11 cellular contexts compared by ENCODE assay signal in the genomic region with DNA sequence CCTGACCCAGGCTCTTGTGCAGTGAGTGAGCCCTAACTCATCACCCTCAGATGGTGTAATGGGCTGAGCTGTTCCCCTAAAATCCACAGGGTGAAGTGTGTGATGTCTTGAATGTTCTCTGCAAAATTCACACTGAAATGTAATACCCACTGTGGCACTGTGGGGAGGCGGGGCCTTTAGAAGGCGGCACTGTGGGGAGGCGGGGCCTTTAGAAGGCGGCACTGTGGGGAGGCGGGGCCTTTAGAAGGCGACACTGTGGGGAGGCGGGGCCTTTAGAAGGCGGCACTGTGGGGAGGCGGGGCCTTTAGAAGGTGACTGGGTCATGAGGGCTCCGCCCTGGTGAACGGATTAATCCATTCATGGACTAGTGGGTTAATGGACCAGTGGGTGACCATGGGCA. TPM values are rescaled to one million over a fixed set of nuclear protein-coding genes. Genes with fewer than 3 reads are reported as not detected.
DNase-seq lines count a peak whose midpoint lies in the region; ATAC-seq and TF ChIP-seq lines count a peak whose summit lies in the region.
"Had no signal": no experiment of that assay in that cellular context is flagged by ENCODE, and none has a peak within 500 bp of the region (broad histone marks: within the 10 kb centered on the region; RNA-seq: fewer than 3 reads in every experiment).

No MANE protein-coding gene starts in this region.

- CTCF ChIA-PET in RWPE1 (lab: Yijun Ruan, JAX), result interaction anchor here (0.6 kb wide), 1 partner anchor 18 kb away, joined by 3 read pairs; no protein-coding TSS in a partner anchor

- no peaks in the 10 kb centered on the region for H3K36me3 ChIP-seq in MM.1S (replicated peaks; ENCODE audit: insufficient read depth, low read length)

- H4K20me1 ChIP-seq in MM.1S (ENCODE audit: insufficient read depth, low read length), result no peaks in the 10 kb centered on the region

- H3F3A ChIP-seq in MM.1S (ENCODE audit: insufficient read depth, low read length), result no peaks in the 10 kb centered on the region

- H3K27ac ChIP-seq in RWPE1 (0 out of 2 replicates have a peak overlapping the region, but pooled peaks have one; percentile 35), MM.1S (ENCODE audit: low read length) (no peak overlapping the region)

- H3K4me2 ChIP-seq in MM.1S (ENCODE audit: low read depth, low read length), result no peak overlapping the region

- DNase-seq in stimulated activated CD4-positive, alpha-beta T cell treated with anti-CD3 and anti-CD28 coated beads, Interleukin-15, amount 100 ng/mL, for 24 hours, result peak; percentile 51
- no peak for DNase-seq in stimulated activated CD4-positive, alpha-beta T cell treated with anti-CD3 and anti-CD28 coated beads, Interleukin-4, amount 100 ng/mL, for 4 hours
- DNase-seq in RWPE1 (ENCODE audit: low spot score), result no peak
- peak; percentile 36 for DNase-seq in epithelial cell of esophagus (ENCODE audit: low read depth)
- no peak for DNase-seq in left cardiac atrium
- no peak for DNase-seq in MM.1S
- DNase-seq in NCI-H446 treated with DMSO at 0.1 percent for 48 hours (lab: John Stamatoyannopoulos, UW), result no peak
- DNase-seq: CD8-positive, alpha-beta T cell; midbrain; NCI-H1048 had no signal

- no peak for ATAC-seq in left cardiac atrium
- ATAC-seq in HG03521 (IDR thresholded peaks at IDR 0.05; ENCODE audit: unreplicated experiment), result no peak
- ATAC-seq: CD8-positive, alpha-beta T cell had no signal

- H3K9ac ChIP-seq in MM.1S (ENCODE audit: low read length), result no peak overlapping the region

- no peaks in the 10 kb centered on the region for H3K27me3 ChIP-seq in MM.1S (replicated peaks; ENCODE audit: insufficient read depth, low read length)

- H2AFZ ChIP-seq in MM.1S (ENCODE audit: low read length), result no peak overlapping the region

- H3K4me3 ChIP-seq in epithelial cell of esophagus (ENCODE audit: low read length) (no peak overlapping the region), MM.1S (ENCODE audit: low read length) (no peak overlapping the region)

- POLR2A ChIA-PET in RWPE1 (lab: Yijun Ruan, JAX; ENCODE audit: low non-redundant PET), result no interaction called here

- no peak for TF ChIP-seq CTCF in RWPE1 (conservative IDR thresholded peaks at IDR 0.05; ENCODE audit: low read depth)
- no peak for TF ChIP-seq CTCF in epithelial cell of esophagus (IDR thresholded peaks at IDR 0.05; ENCODE audit: insufficient read depth, low read depth, low read length, missing control alignments)
- no peak for TF ChIP-seq CTCF in MM.1S (IDR thresholded peaks at IDR 0.05; ENCODE audit: low read length)

- intact Hi-C loops in left cardiac atrium (cut with DNase I), result no loop called here

- H3K79me2 ChIP-seq in MM.1S (ENCODE audit: low read length), result no peaks in the 10 kb centered on the region

- H3K4me1 ChIP-seq in MM.1S (ENCODE audit: low read length), result no peaks in the 10 kb centered on the region

- no peaks in the 10 kb centered on the region for H3K9me3 ChIP-seq in MM.1S (replicated peaks; ENCODE audit: insufficient read depth, low read length)

- H3K9me2 ChIP-seq in MM.1S (replicated peaks; ENCODE audit: insufficient read depth, low read length), result no peaks in the 10 kb centered on the region

RNA-seq across cellular contexts. Expression of a gene that starts 33.0 kb away (rescaled TPM):
- 10 to 100 TPM; 58.7 to 64.6 TPM for total RNA-seq in left cardiac atrium

RNA-seq across cellular contexts. Expression of a gene that starts 34.9 kb away (rescaled TPM):
- total RNA-seq in left cardiac atrium, result 10 to 100 TPM; 46.1 to 63.5 TPM

RNA-seq across cellular contexts. Expression of a gene that starts 35.2 kb away (rescaled TPM):
- total RNA-seq in left cardiac atrium, result 100 to 1,000 TPM; 163 to 202 TPM

RNA-seq across cellular contexts. Expression of a gene that starts 44.8 kb away (rescaled TPM):
- 100 to 1,000 TPM; 382 to 489 TPM for total RNA-seq in left cardiac atrium

RNA-seq across cellular contexts. Expression of a gene that starts 48.1 kb away (rescaled TPM):
- 10 to 100 TPM; 58.1 to 58.6 TPM for total RNA-seq in left cardiac atrium

Comparison
In these comparisons a context has a peak if more than half of its experiments do, and no peak if none do; other contexts are left out.
1. DNase-seq: peak in stimulated activated CD4-positive, alpha-beta T cell treated with anti-CD3 and anti-CD28 coated beads, Interleukin-15, amount 100 ng/mL, for 24 hours (single experiment) and epithelial cell of esophagus (single experiment); none in stimulated activated CD4-positive, alpha-beta T cell treated with anti-CD3 and anti-CD28 coated beads, Interleukin-4, amount 100 ng/mL, for 4 hours (0 of 2), RWPE1 (single experiment), left cardiac atrium (single experiment), MM.1S (single experiment) and NCI-H446 treated with DMSO at 0.1 percent for 48 hours (single experiment).